ENCODE assay signal across 18 cellular contexts in the genomic region with DNA sequence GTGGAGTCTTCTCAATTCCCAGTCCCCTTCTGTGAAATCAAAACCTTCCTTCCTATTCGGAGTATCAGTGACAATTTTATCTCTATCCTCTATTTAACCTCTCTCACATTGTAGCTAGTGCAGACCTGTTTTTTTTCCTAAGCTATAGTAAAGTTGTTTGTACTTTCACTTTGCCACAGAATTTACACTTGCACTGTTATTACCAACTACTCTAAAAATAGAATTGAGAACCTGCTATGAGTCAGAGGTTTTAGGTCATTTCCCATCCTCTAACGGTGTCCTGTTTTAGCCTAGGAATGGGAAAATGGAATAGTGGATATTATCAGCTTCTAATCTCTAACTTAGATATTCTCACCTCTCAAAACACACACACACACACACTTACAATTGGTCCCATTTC.
A peak's percentile ranks its signal among the peaks of the same experiment; 100 is the strongest.
DNase-seq lines count a peak whose midpoint lies in the region; ATAC-seq, FAIRE-seq and TF ChIP-seq lines count a peak whose summit lies in the region.
"Had no signal": no experiment of that assay in that cellular context is flagged by ENCODE, and none has a peak within 500 bp of the region (broad histone marks: within the 10 kb centered on the region; RNA-seq: fewer than 3 reads in every experiment).

No MANE protein-coding gene starts in this region.

- no peaks in the 10 kb centered on the region for H3K36me3 ChIP-seq in heart left ventricle
- no peaks in the 10 kb centered on the region for H3K36me3 ChIP-seq in bronchial epithelial cell (ENCODE audit: control insufficient read depth, insufficient read depth, low read length)
- H3K36me3 ChIP-seq: ascending aorta, neural progenitor cell, thyroid gland, WERI-Rb-1 had no signal

- no peak overlapping the region for H3K4me3 Mint-ChIP-seq in osteocyte (ENCODE audit: unreplicated experiment)
- H3K4me3 Mint-ChIP-seq: memory B cell, neural progenitor cell had no signal

- H3K27me3 Mint-ChIP-seq in osteocyte (ENCODE audit: unreplicated experiment): no peaks in the 10 kb centered on the region
- H3K27me3 Mint-ChIP-seq: memory B cell had no signal

- no peak for DNase-seq in heart left ventricle
- DNase-seq in left ventricle myocardium superior: no peak
- DNase-seq in NCI-H2227 (lab: John Stamatoyannopoulos, UW; ENCODE audit: unreplicated experiment): peak; percentile 69
- DNase-seq in bronchial epithelial cell (ENCODE audit: low read depth): peak; percentile 0
- no peak for DNase-seq in osteocyte (ENCODE audit: extremely low spot score, unreplicated experiment)
- no peak for DNase-seq in SW 1271 (lab: John Stamatoyannopoulos, UW)
- DNase-seq: stimulated activated CD4-positive, alpha-beta T cell treated with anti-CD3 and anti-CD28 coated beads, Interleukin-2, amount 100 ng/mL, for 48 hours; stimulated activated CD8-positive, alpha-beta memory T cell treated with anti-CD3 and anti-CD28 coated beads, Interleukin-4, amount 100 ng/mL, for 48 hours; thyroid gland; WERI-Rb-1 had no signal

- H3K4me3 ChIP-seq in heart left ventricle (no peak overlapping the region), bronchial epithelial cell (ENCODE audit: low read depth, low read length) (no peak overlapping the region)
- H3K4me3 ChIP-seq: ascending aorta, neural progenitor cell, thyroid gland had no signal

- peak in 3 of 4 donors; percentile 42 to 82 (median 53) for ATAC-seq in heart left ventricle
- ATAC-seq in left ventricle myocardium superior: no peak
- no peak for ATAC-seq in HG03025 (IDR thresholded peaks at IDR 0.05; ENCODE audit: low FRiP score, unreplicated experiment)
- ATAC-seq in GM21528 (IDR thresholded peaks at IDR 0.05; ENCODE audit: low FRiP score, unreplicated experiment): no peak
- ATAC-seq: esophagus mucosa, sciatic nerve had no signal

- peak overlapping the region; percentile 1 for H3K27ac Mint-ChIP-seq in osteocyte (ENCODE audit: unreplicated experiment)
- H3K27ac Mint-ChIP-seq: memory B cell, neural progenitor cell had no signal

- no peak overlapping the region for H3K27ac ChIP-seq in heart left ventricle
- H3K27ac ChIP-seq: ascending aorta, neural progenitor cell, thyroid gland, WERI-Rb-1 had no signal

- H3K9me3 Mint-ChIP-seq in osteocyte (ENCODE audit: unreplicated experiment): peaks cover under 1% of the 10 kb centered on the region
- H3K9me3 Mint-ChIP-seq: neural progenitor cell had no signal

- peaks cover 0 to 8% (median 0%) of the 10 kb centered on the region in 12 donors for H3K4me1 ChIP-seq in heart left ventricle
- H3K4me1 ChIP-seq: ascending aorta, neural progenitor cell, thyroid gland had no signal

- 12 to 23% (median 17%) methylated on average over 2 of the region's 2 CpGs for WGBS in heart left ventricle, 4 donors

- peaks cover 0 to 2% (median 0%) of the 10 kb centered on the region in 12 donors for H3K9me3 ChIP-seq in heart left ventricle
- H3K9me3 ChIP-seq: ascending aorta, thyroid gland had no signal

- intact Hi-C loops in heart left ventricle (cut with DNase I) (no loop called here), left ventricle myocardium superior (cut with micrococcal nuclease) (no loop called here)

- TF ChIP-seq CTCF in heart left ventricle (IDR thresholded peaks at IDR 0.05) (no peak), bronchial epithelial cell (IDR thresholded peaks at IDR 0.05; ENCODE audit: insufficient read depth, low read length, severe bottlenecking) (no peak), osteocyte (IDR thresholded peaks at IDR 0.05) (no peak)

- no peak for TF ChIP-seq POLR2A in heart left ventricle (IDR thresholded peaks at IDR 0.05)

- peaks cover 10% of the 10 kb centered on the region for H3K4me1 Mint-ChIP-seq in osteocyte (ENCODE audit: unreplicated experiment)
- H3K4me1 Mint-ChIP-seq: memory B cell, neural progenitor cell had no signal

- H3K36me3 Mint-ChIP-seq in osteocyte (ENCODE audit: unreplicated experiment): no peaks in the 10 kb centered on the region
- H3K36me3 Mint-ChIP-seq: memory B cell, neural progenitor cell had no signal

- no peak for FAIRE-seq in bronchial epithelial cell (lab: Jason Lieb, UNC)
- FAIRE-seq: GM18507 had no signal

- H3K27me3 ChIP-seq in heart left ventricle (no peaks in the 10 kb centered on the region), bronchial epithelial cell (ENCODE audit: control insufficient read depth, insufficient read depth, low read length) (no peaks in the 10 kb centered on the region)
- H3K27me3 ChIP-seq: ascending aorta, neural progenitor cell, thyroid gland had no signal

Comparison
In these comparisons a context has a peak if more than half of its experiments do, and no peak if none do; other contexts are left out.
1. ATAC-seq: peak in heart left ventricle (3 of 4); none in left ventricle myocardium superior (single experiment), HG03025 (single experiment) and GM21528 (single experiment).
2. DNase-seq: peak in NCI-H2227 (single experiment) and bronchial epithelial cell (single experiment); none in heart left ventricle (0 of 5), left ventricle myocardium superior (single experiment), osteocyte (single experiment) and SW 1271 (0 of 2).